26 cellular contexts compared by ENCODE assay signal in genomic region chr2:64268330-64268729, GRCh38.
A peak's percentile ranks its signal among the peaks of the same experiment; 100 is the strongest.
DNase-seq lines count a peak whose midpoint lies in the region; ATAC-seq and TF ChIP-seq lines count a peak whose summit lies in the region.
"Had no signal": no experiment of that assay in that cellular context is flagged by ENCODE, and none has a peak within 500 bp of the region (broad histone marks: within the 10 kb centered on the region; RNA-seq: fewer than 3 reads in every experiment).

No MANE protein-coding gene starts in this region.

- peaks cover 28% of the 10 kb centered on the region for H3K4me1 Mint-ChIP-seq in MCF 10A (ENCODE audit: insufficient read depth, unreplicated experiment)

- H3K9me3 ChIP-seq in mammary epithelial cell (replicated peaks; ENCODE audit: insufficient read depth, low read length) (peaks cover 7% of the 10 kb centered on the region), PC-3 (ENCODE audit: low read length) (no peaks in the 10 kb centered on the region), iPS-20b (ENCODE audit: insufficient read depth, low read depth, low read length) (no peaks in the 10 kb centered on the region)
- H3K9me3 ChIP-seq: lower lobe of right lung, ovary had no signal

- H3F3A ChIP-seq in PC-3 (ENCODE audit: low read length, unreplicated experiment): peaks cover 7% of the 10 kb centered on the region

- POLR2A ChIA-PET in MCF 10A (lab: Yijun Ruan, JAX) (interaction anchor here (0.8 to 0.9 kb wide), 3 partner anchors 25 to 109 kb away, joined by 3 to 4 read pairs (median 3); no protein-coding TSS in a partner anchor), PC-3 (lab: Charles Lee; ENCODE audit: unreplicated experiment) (no interaction called here)

- H2AFZ ChIP-seq in mammary epithelial cell (ENCODE audit: low read depth, low read length): no peak overlapping the region
- no peak overlapping the region for H2AFZ ChIP-seq in PC-3 (ENCODE audit: low read length)

- no peaks in the 10 kb centered on the region for H3K27me3 Mint-ChIP-seq in MCF 10A (ENCODE audit: insufficient read depth, unreplicated experiment)
- H3K27me3 Mint-ChIP-seq: activated naive CD8-positive, alpha-beta T cell treated with anti-CD3 and anti-CD28 coated beads, Interleukin-2, amount 50 U/mL, for 24 hours; T-cell had no signal

- no peak overlapping the region for H3K4me3 ChIP-seq in mammary epithelial cell (replicated peaks in 1 of 3; ENCODE audit: insufficient read depth in 1 of 3, low read depth in 2 of 3, low read length in 3 of 3)
- H3K4me3 ChIP-seq in PC-3 (ENCODE audit: low read length): no peak overlapping the region
- peak overlapping the region; percentile 12; the same call in 1 of the 2 replicates for H3K4me3 ChIP-seq in iPS-20b (ENCODE audit: low read length)
- no peak overlapping the region for H3K4me3 ChIP-seq in lower leg skin (ENCODE audit: low read depth, poor library complexity, severe bottlenecking)
- H3K4me3 ChIP-seq: lower lobe of right lung, ovary had no signal

- H3K36me3 Mint-ChIP-seq in MCF 10A (ENCODE audit: insufficient read depth, unreplicated experiment): no peaks in the 10 kb centered on the region

- CTCF ChIA-PET in MCF 10A (lab: Yijun Ruan, JAX) (interaction anchor here (1.1 kb wide), 1 partner anchor 44 kb away, joined by 5 read pairs; no protein-coding TSS in a partner anchor), mammary epithelial cell (lab: Charles Lee; ENCODE audit: low non-redundant PET) (no interaction called here), PC-3 (lab: Charles Lee) (no interaction called here)

- H3K9ac ChIP-seq in mammary epithelial cell (ENCODE audit: insufficient read depth, low read length): no peak overlapping the region
- H3K9ac ChIP-seq in PC-3 (ENCODE audit: low read length): no peak overlapping the region
- H3K9ac ChIP-seq in iPS-20b (ENCODE audit: low read depth, low read length): peak overlapping the region; percentile 63; the same call in 1 of the 2 replicates

- WGBS in mammary epithelial cell (ENCODE audit: low coverage, missing lambda C conversion rate): 11% methylated on average over 2 of the region's 3 CpGs
- 39 to 71% methylated on average over 3 of the region's 3 CpGs for WGBS in lower leg skin, 2 donors

- peaks cover 38% of the 10 kb centered on the region for H3K4me1 ChIP-seq in mammary epithelial cell (ENCODE audit: insufficient read depth, low read length)
- peaks cover 19% of the 10 kb centered on the region for H3K4me1 ChIP-seq in PC-3 (ENCODE audit: insufficient read depth, low read length)
- H3K4me1 ChIP-seq in iPS-20b (ENCODE audit: insufficient read depth, low read length): peaks cover 67% of the 10 kb centered on the region

- no peaks in the 10 kb centered on the region for H3K79me2 ChIP-seq in mammary epithelial cell (ENCODE audit: insufficient read depth, low read length)
- H3K79me2 ChIP-seq in PC-3 (ENCODE audit: low read length): no peaks in the 10 kb centered on the region

- TF ChIP-seq CTCF in MCF 10A (IDR thresholded peaks at IDR 0.05; ENCODE audit: unreplicated experiment) (no peak), mammary epithelial cell (conservative IDR thresholded peaks at IDR 0.05 in 1 of 2, IDR thresholded peaks at IDR 0.05 in 1 of 2; ENCODE audit: extremely low read depth in 1 of 2, insufficient read depth in 1 of 2, low read depth in 1 of 2, low read length in 2 of 2) (no peak), PC-3 (conservative IDR thresholded peaks at IDR 0.05; ENCODE audit: low read depth, low read length) (no peak), lower leg skin (IDR thresholded peaks at IDR 0.05) (no peak)

- DNase-seq in MCF 10A (ENCODE audit: unreplicated experiment): peak; percentile 72
- no peak for DNase-seq in mammary epithelial cell
- DNase-seq in PC-3: peak; percentile 40
- DNase-seq in NCI-H774 (lab: John Stamatoyannopoulos, UW): no peak
- DNase-seq in SW480 (ENCODE audit: low spot score): no peak
- DNase-seq in activated T-cell treated with anti-CD3 and anti-CD28 coated beads, Interleukin-2, amount 50 U/mL, for 48 hours: no peak
- DNase-seq in lower leg skin (ENCODE audit: low spot score in 2 of 2): no peak
- DNase-seq: activated CD4-positive, alpha-beta T cell treated with anti-CD3 and anti-CD28 coated beads for 4 hours; activated naive CD8-positive, alpha-beta T cell treated with anti-CD3 and anti-CD28 coated beads, Interleukin-2, amount 50 U/mL, for 24 hours; cortex of kidney; GF-D8; KBM-7; lower lobe of right lung; MV-4-11; NCI-H748 treated with DMSO at 0.1 percent for 48 hours; OCI-M1; ovary; right cardiac atrium; SHP77; stimulated activated CD4-positive, alpha-beta T cell treated with anti-CD3 and anti-CD28 coated beads, Interleukin-15, amount 100 ng/mL, for 24 hours; substantia nigra; T-cell had no signal

- in situ Hi-C loops in mammary epithelial cell (cut with MboI; ENCODE audit: low sequenced_read_pairs in 2 of 2): no loop called here

- H3K9me3 Mint-ChIP-seq in MCF 10A (ENCODE audit: unreplicated experiment): peaks cover 8% of the 10 kb centered on the region

- BruUV-seq in MCF 10A (replicated peaks; lab: Mats Ljungman, UMichigan) (no TSS peak), mammary epithelial cell (replicated peaks; lab: Mats Ljungman, UMichigan) (no TSS peak), PC-3 (replicated peaks; lab: Mats Ljungman, UMichigan) (no TSS peak)

- ATAC-seq in PC-3: no peak; the same call in 1 of the 2 replicates
- ATAC-seq: activated naive CD8-positive, alpha-beta T cell treated with anti-CD3 and anti-CD28 coated beads, Interleukin-2, amount 50 U/mL, for 24 hours; lower lobe of right lung; T-cell had no signal

- H3K27me3 ChIP-seq in mammary epithelial cell (ENCODE audit: insufficient read depth, low read length) (no peaks in the 10 kb centered on the region), PC-3 (ENCODE audit: low read length) (no peaks in the 10 kb centered on the region), iPS-20b (ENCODE audit: insufficient read depth, low read length) (no peaks in the 10 kb centered on the region)
- H3K27me3 ChIP-seq: ovary had no signal

- no peak overlapping the region for H3K4me3 Mint-ChIP-seq in MCF 10A (ENCODE audit: unreplicated experiment)
- H3K4me3 Mint-ChIP-seq: activated naive CD8-positive, alpha-beta T cell treated with anti-CD3 and anti-CD28 coated beads, Interleukin-2, amount 50 U/mL, for 24 hours; T-cell had no signal

- intact Hi-C loops in MCF 10A (cut with micrococcal nuclease): no loop called here
- intact Hi-C loops in mammary epithelial cell (cut with micrococcal nuclease): no loop called here
- intact Hi-C loops in PC-3 (cut with micrococcal nuclease): loop anchor here (5.0 kb wide), 1 partner anchor 66 kb away; no protein-coding TSS in a partner anchor
- intact Hi-C loops in lower leg skin (cut with DNase I; ENCODE audit: low total_unique reads): no loop called here

- peak overlapping the region; percentile 63 for H3K27ac Mint-ChIP-seq in MCF 10A (ENCODE audit: low read depth, unreplicated experiment)
- H3K27ac Mint-ChIP-seq: activated naive CD8-positive, alpha-beta T cell treated with anti-CD3 and anti-CD28 coated beads, Interleukin-2, amount 50 U/mL, for 24 hours; activated T-helper 2 cell treated with anti-CD3 and anti-CD28 coated beads, Interferon-gamma antibody, Interleukin-2, Interleukin-4, amounts not matched to agents 10 μg/mL and 5 μg/mL and 100 μg/mL, durations not matched to agents 14 hours and 24 hours and 36 hours; T-cell had no signal

- H3K4me2 ChIP-seq in mammary epithelial cell (ENCODE audit: insufficient read depth, low read depth, low read length): no peak overlapping the region
- H3K4me2 ChIP-seq in PC-3 (ENCODE audit: low read length): no peak overlapping the region

- no peaks in the 10 kb centered on the region for H4K20me1 ChIP-seq in mammary epithelial cell (ENCODE audit: insufficient read depth, low read length)
- no peaks in the 10 kb centered on the region for H4K20me1 ChIP-seq in PC-3 (ENCODE audit: low read length)

- no peaks in the 10 kb centered on the region for H3K9me2 ChIP-seq in PC-3 (replicated peaks; ENCODE audit: low read length)

- no peak overlapping the region for H3K27ac ChIP-seq in mammary epithelial cell (ENCODE audit: insufficient read depth, low read depth, low read length)
- H3K27ac ChIP-seq in PC-3 (ENCODE audit: low read length): no peak overlapping the region
- H3K27ac ChIP-seq in iPS-20b (ENCODE audit: low read length): no peak overlapping the region
- H3K27ac ChIP-seq: C4-2B, HL-60, lower lobe of right lung, ovary had no signal

- dilution Hi-C loops in mammary epithelial cell (cut with HindIII; ENCODE audit: low sequenced_read_pairs): no loop called here

- no peaks in the 10 kb centered on the region for H3K36me3 ChIP-seq in mammary epithelial cell (ENCODE audit: insufficient read depth, low read length)
- no peaks in the 10 kb centered on the region for H3K36me3 ChIP-seq in PC-3 (ENCODE audit: low read depth, low read length)
- H3K36me3 ChIP-seq in iPS-20b (ENCODE audit: insufficient read depth, low read depth, low read length): peaks cover 53% of the 10 kb centered on the region
- H3K36me3 ChIP-seq: lower lobe of right lung, ovary had no signal

- no peak for TF ChIP-seq POLR2A in lower leg skin (IDR thresholded peaks at IDR 0.05)

Comparison
In these comparisons a context has a peak if more than half of its experiments do, and no peak if none do; other contexts are left out.
1. DNase-seq: peak in MCF 10A (single experiment) and PC-3 (single experiment); none in mammary epithelial cell (single experiment), NCI-H774 (single experiment), SW480 (single experiment), activated T-cell treated with anti-CD3 and anti-CD28 coated beads, Interleukin-2, amount 50 U/mL, for 48 hours (0 of 2) and lower leg skin (0 of 2).